10 cellular contexts compared by ENCODE assay signal in the genomic region with DNA sequence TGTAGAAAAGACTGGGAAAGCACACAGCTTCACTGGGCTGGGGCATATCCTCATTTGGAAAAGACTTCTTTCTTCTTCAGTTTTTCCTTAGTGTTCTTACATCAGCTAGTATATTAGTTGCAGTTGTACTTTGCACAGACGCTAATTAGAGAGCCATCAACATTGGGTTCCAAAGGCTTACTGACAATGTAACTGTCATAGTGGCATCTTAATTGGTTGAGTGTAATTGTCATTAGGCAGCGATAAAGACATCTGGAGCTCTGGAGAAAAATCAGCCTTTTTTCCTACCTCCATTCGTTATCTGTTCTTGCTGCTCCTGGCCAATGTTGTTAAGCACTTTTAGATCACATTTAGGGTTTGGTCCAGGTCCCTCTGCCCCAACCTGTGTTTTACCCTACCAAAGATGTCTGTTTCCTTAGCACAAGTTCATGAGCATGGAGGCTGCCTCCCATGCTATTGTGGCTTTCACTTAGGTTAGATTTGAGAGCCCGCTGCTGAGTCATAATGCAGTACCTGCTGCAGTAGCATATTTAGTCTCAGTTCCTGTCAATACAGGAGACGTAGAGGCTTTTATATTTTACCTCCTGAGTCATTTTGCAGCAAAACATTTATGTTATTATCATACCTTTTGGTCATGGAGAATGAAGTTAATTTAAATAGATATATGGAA. TPM values are rescaled to one million over a fixed set of nuclear protein-coding genes. Genes with fewer than 3 reads are reported as not detected.
DNase-seq lines count a peak whose midpoint lies in the region; ATAC-seq and TF ChIP-seq lines count a peak whose summit lies in the region.
"Had no signal": no experiment of that assay in that cellular context is flagged by ENCODE, and none has a peak within 500 bp of the region (broad histone marks: within the 10 kb centered on the region; RNA-seq: fewer than 3 reads in every experiment).

No MANE protein-coding gene starts in this region.

- H3K27ac ChIP-seq in PC-9, result no peak overlapping the region
- H3K27ac ChIP-seq in upper lobe of right lung, result no peak overlapping the region

- no peaks in the 10 kb centered on the region for H3K9me3 Mint-ChIP-seq in activated T-cell treated with anti-CD3 and anti-CD28 coated beads, Interleukin-2, amount 50 U/mL, for 4 hours
- H3K9me3 Mint-ChIP-seq in stimulated activated memory B cell treated with anti-CD40 and anti-IgM and Interleukin-4, amounts not matched to agents 10 μg/mL and 1 μg/mL and 100 μg/mL, for 72 hours, result no peaks in the 10 kb centered on the region
- H3K9me3 Mint-ChIP-seq: activated naive CD4-positive, alpha-beta T cell treated with anti-CD3 and anti-CD28 coated beads, Interleukin-2, amount 50 U/mL, for 24 hours had no signal

- DNase-seq in activated naive CD4-positive, alpha-beta T cell treated with Interleukin-2 at 50 U/mL for 16 hours, result peak; percentile 53
- no peak for DNase-seq in activated naive CD4-positive, alpha-beta T cell (lab: John Stamatoyannopoulos, UW)
- DNase-seq in activated T-cell treated with anti-CD3 and anti-CD28 coated beads, Interleukin-2, amount 50 U/mL, for 4 hours, result no peak
- DNase-seq in PC-9, result no peak
- no peak for DNase-seq in NCI-H526 (lab: John Stamatoyannopoulos, UW)
- DNase-seq in upper lobe of right lung, result no peak

- peaks cover 5% of the 10 kb centered on the region; the same call in 1 of the 2 replicates for H3K4me1 ChIP-seq in PC-9 (replicated peaks; ENCODE audit: insufficient read depth)
- H3K4me1 ChIP-seq in upper lobe of right lung, result peaks cover 6% of the 10 kb centered on the region

- no TSS peak for BruUV-seq in PC-9 (replicated peaks; lab: Mats Ljungman, UMichigan)

- H3K27me3 ChIP-seq in PC-9 (ENCODE audit: insufficient read depth, low read depth), result no peaks in the 10 kb centered on the region
- H3K27me3 ChIP-seq in upper lobe of right lung, result no peaks in the 10 kb centered on the region
- H3K27me3 ChIP-seq: BLaER1 treated with 17β-estradiol and CSF1 and Interleukin-3, amounts not matched to agents 10 nM and 100 nM had no signal

- TF ChIP-seq CTCF in PC-9 (conservative IDR thresholded peaks at IDR 0.05), result no peak
- TF ChIP-seq CTCF in upper lobe of right lung (IDR thresholded peaks at IDR 0.05), result no peak

- no peaks in the 10 kb centered on the region for H3K9me3 ChIP-seq in PC-9 (ENCODE audit: insufficient read depth, low read depth)
- no peaks in the 10 kb centered on the region for H3K9me3 ChIP-seq in upper lobe of right lung
- H3K9me3 ChIP-seq: BLaER1 treated with 17β-estradiol and CSF1 and Interleukin-3, amounts not matched to agents 10 nM and 100 nM had no signal

- H4K20me1 ChIP-seq in PC-9 (ENCODE audit: insufficient read depth), result peaks cover 19% of the 10 kb centered on the region

- no peaks in the 10 kb centered on the region for H3F3A ChIP-seq in PC-9 (ENCODE audit: insufficient read depth, low read depth)

- ATAC-seq in HG03045 (IDR thresholded peaks at IDR 0.05; ENCODE audit: unreplicated experiment) (peak; percentile 94), upper lobe of right lung (no peak)
- ATAC-seq in activated T-cell treated with anti-CD3 and anti-CD28 coated beads, Interleukin-2, amount 50 U/mL, for 4 hours, result peak; percentile 94 to 95
- peak; percentile 93 for ATAC-seq in stimulated activated memory B cell treated with anti-CD40 and anti-IgM and Interleukin-4, amounts not matched to agents 10 μg/mL and 1 μg/mL and 100 μg/mL, for 72 hours

- no peak overlapping the region for H3K4me3 Mint-ChIP-seq in activated T-cell treated with anti-CD3 and anti-CD28 coated beads, Interleukin-2, amount 50 U/mL, for 4 hours
- H3K4me3 Mint-ChIP-seq in stimulated activated memory B cell treated with anti-CD40 and anti-IgM and Interleukin-4, amounts not matched to agents 10 μg/mL and 1 μg/mL and 100 μg/mL, for 72 hours, result no peak overlapping the region
- H3K4me3 Mint-ChIP-seq: activated naive CD4-positive, alpha-beta T cell treated with anti-CD3 and anti-CD28 coated beads, Interleukin-2, amount 50 U/mL, for 24 hours had no signal

- H3K79me2 ChIP-seq in PC-9 (ENCODE audit: low read depth), result no peaks in the 10 kb centered on the region; the same call in 1 of the 2 replicates

- peaks cover 30% of the 10 kb centered on the region for H3K4me1 Mint-ChIP-seq in activated T-cell treated with anti-CD3 and anti-CD28 coated beads, Interleukin-2, amount 50 U/mL, for 4 hours (ENCODE audit: low read depth)
- H3K4me1 Mint-ChIP-seq in stimulated activated memory B cell treated with anti-CD40 and anti-IgM and Interleukin-4, amounts not matched to agents 10 μg/mL and 1 μg/mL and 100 μg/mL, for 72 hours, result peaks cover 33% of the 10 kb centered on the region

- no peak overlapping the region for H2AFZ ChIP-seq in PC-9

- H3K4me3 ChIP-seq in PC-9 (no peak overlapping the region), upper lobe of right lung (no peak overlapping the region)
- H3K4me3 ChIP-seq: BLaER1 treated with 17β-estradiol and CSF1 and Interleukin-3, amounts not matched to agents 10 nM and 100 nM had no signal

- POLR2A ChIA-PET in PC-9 (lab: Charles Lee; ENCODE audit: unreplicated experiment), result interaction anchor here (0.5 kb wide), 1 partner anchor 49 kb away, joined by 7 read pairs; no protein-coding TSS in a partner anchor

- H3K9me2 ChIP-seq in PC-9 (ENCODE audit: insufficient read depth), result no peaks in the 10 kb centered on the region

- H3K36me3 ChIP-seq in PC-9 (ENCODE audit: low read depth), result 0 out of 2 replicates have a peak, but pooled peaks cover 2% of the 10 kb centered on the region
- H3K36me3 ChIP-seq in upper lobe of right lung, result peaks cover 6% of the 10 kb centered on the region

- CTCF ChIA-PET in PC-9 (lab: Charles Lee), result no interaction called here

- intact Hi-C loops in PC-9 (cut with micrococcal nuclease; ENCODE audit: unreplicated experiment) (no loop called here), upper lobe of right lung (cut with DNase I) (no loop called here)

- peaks cover 13% of the 10 kb centered on the region for H3K36me3 Mint-ChIP-seq in activated T-cell treated with anti-CD3 and anti-CD28 coated beads, Interleukin-2, amount 50 U/mL, for 4 hours (ENCODE audit: insufficient read depth)
- H3K36me3 Mint-ChIP-seq in stimulated activated memory B cell treated with anti-CD40 and anti-IgM and Interleukin-4, amounts not matched to agents 10 μg/mL and 1 μg/mL and 100 μg/mL, for 72 hours, result peaks cover 28% of the 10 kb centered on the region

- H3K27me3 Mint-ChIP-seq in activated T-cell treated with anti-CD3 and anti-CD28 coated beads, Interleukin-2, amount 50 U/mL, for 4 hours (ENCODE audit: low read depth), result no peaks in the 10 kb centered on the region
- H3K27me3 Mint-ChIP-seq in stimulated activated memory B cell treated with anti-CD40 and anti-IgM and Interleukin-4, amounts not matched to agents 10 μg/mL and 1 μg/mL and 100 μg/mL, for 72 hours, result no peaks in the 10 kb centered on the region
- H3K27me3 Mint-ChIP-seq: activated naive CD4-positive, alpha-beta T cell treated with anti-CD3 and anti-CD28 coated beads, Interleukin-2, amount 50 U/mL, for 24 hours had no signal

- H3K4me2 ChIP-seq in PC-9, result no peak overlapping the region

- H3K27ac Mint-ChIP-seq in stimulated activated memory B cell treated with anti-CD40 and anti-IgM and Interleukin-4, amounts not matched to agents 10 μg/mL and 1 μg/mL and 100 μg/mL, for 72 hours, result no peak overlapping the region
- H3K27ac Mint-ChIP-seq: activated naive CD4-positive, alpha-beta T cell treated with anti-CD3 and anti-CD28 coated beads, Interleukin-2, amount 50 U/mL, for 24 hours had no signal

RNA-seq across cellular contexts. Expression of a gene that starts 49.2 kb away (rescaled TPM):
- total RNA-seq in activated T-cell treated with anti-CD3 and anti-CD28 coated beads, Interleukin-2, amount 50 U/mL, for 4 hours, result 1 to 10 TPM; 5.6 to 8.3 (median 5.9) TPM
- total RNA-seq in PC-9 (2021) (20.6 and 27.4 TPM in 2 replicates), upper lobe of right lung (16.8 TPM)
